25 cellular contexts compared by ENCODE assay signal in genomic region chr13:39858794-39859193, GRCh38.
"Had no signal": no experiment of that assay in that cellular context is flagged by ENCODE, and none has a peak within 500 bp of the region (broad histone marks: within the 10 kb centered on the region; RNA-seq: fewer than 3 reads in every experiment).

No MANE protein-coding gene starts in this region.

- H3K27me3 Mint-ChIP-seq: dendritic cell treated with granulocyte-macrophage colony-stimulating factor and Interleukin-4, amounts not matched to agents 40 ng/mL and 50 ng/mL, for 4 days had no signal

- DNase-seq: colonic mucosa; cortex of kidney; dermis blood vessel endothelial cell; dorsolateral prefrontal cortex; effector CD4-positive, alpha-beta T cell; effector CD8-positive, alpha-beta T cell; effector memory CD4-positive, alpha-beta T cell; effector memory CD8-positive, alpha-beta T cell; endodermal cell; erythroblast; esophagus squamous epithelium; foreskin fibroblast; foreskin keratinocyte; foreskin melanocyte; gastrocnemius medialis; glutamatergic neuron; head of caudate nucleus; heart left ventricle; heart right ventricle had no signal

- H3K4me1 Mint-ChIP-seq: endodermal cell had no signal

- H3K4me1 ChIP-seq: colonic mucosa, esophagus muscularis mucosa, esophagus squamous epithelium, foreskin keratinocyte, gastrocnemius medialis, gastroesophageal sphincter, heart left ventricle, heart right ventricle had no signal

- H3K27ac Mint-ChIP-seq: dendritic cell treated with granulocyte-macrophage colony-stimulating factor and Interleukin-4, amounts not matched to agents 40 ng/mL and 50 ng/mL, for 4 days; effector memory CD8-positive, alpha-beta T cell; endodermal cell had no signal

- H3K27ac ChIP-seq: colonic mucosa, coronary artery, dorsolateral prefrontal cortex, epithelial cell of prostate, esophagus muscularis mucosa, esophagus squamous epithelium, foreskin keratinocyte, gastrocnemius medialis, gastroesophageal sphincter, heart left ventricle, heart right ventricle had no signal

- H3K4me3 ChIP-seq: colonic mucosa, coronary artery, dorsolateral prefrontal cortex, esophagus muscularis mucosa, esophagus squamous epithelium, gastrocnemius medialis, gastroesophageal sphincter, heart left ventricle, heart right ventricle had no signal

- H3K27me3 ChIP-seq: colonic mucosa, esophagus muscularis mucosa, esophagus squamous epithelium, gastrocnemius medialis, gastroesophageal sphincter, heart left ventricle had no signal

- H3K36me3 ChIP-seq: colonic mucosa, esophagus muscularis mucosa, esophagus squamous epithelium, gastrocnemius medialis, gastroesophageal sphincter, heart left ventricle, heart right ventricle had no signal

- H3K9me3 Mint-ChIP-seq: effector memory CD8-positive, alpha-beta T cell had no signal

- ATAC-seq: effector memory CD8-positive, alpha-beta T cell; esophagus mucosa; foreskin keratinocyte; gastrocnemius medialis; gastroesophageal sphincter; heart left ventricle; heart right ventricle had no signal

- H3K4me3 Mint-ChIP-seq: dendritic cell treated with granulocyte-macrophage colony-stimulating factor and Interleukin-4, amounts not matched to agents 40 ng/mL and 50 ng/mL, for 4 days; effector memory CD8-positive, alpha-beta T cell; endodermal cell had no signal
